ENCODE assay signal across 8 cellular contexts in genomic region chr18:34122724-34123334, GRCh38.
DNase-seq lines count a peak whose midpoint lies in the region; ATAC-seq, FAIRE-seq and TF ChIP-seq lines count a peak whose summit lies in the region.

No MANE protein-coding gene starts in this region.

- H3K36me3 ChIP-seq in sigmoid colon, result no peaks in the 10 kb centered on the region

- no peak overlapping the region for H3K4me3 ChIP-seq in sigmoid colon

- TF ChIP-seq CTCF in sigmoid colon (IDR thresholded peaks at IDR 0.05), result peak; percentile 21 to 81 (median 66)

- H3K9me3 ChIP-seq in sigmoid colon, result no peaks in the 10 kb centered on the region

- H3K4me1 ChIP-seq in sigmoid colon, result no peaks in the 10 kb centered on the region

- no peak for TF ChIP-seq EP300 in sigmoid colon (IDR thresholded peaks at IDR 0.05)

- intact Hi-C loops in sigmoid colon (cut with DNase I), result loop anchor here (10.0 kb wide), 2 partner anchors 202 to 672 kb away; no protein-coding TSS in a partner anchor

- H3K27ac ChIP-seq in sigmoid colon, result no peak overlapping the region

- WGBS in sigmoid colon, 2 donors, result 18 to 30% methylated on average over 4 of the region's 4 CpGs

- no peak for TF ChIP-seq POLR2A in sigmoid colon (IDR thresholded peaks at IDR 0.05)

- no peaks in the 10 kb centered on the region for H3K27me3 ChIP-seq in sigmoid colon

- ATAC-seq in GM18867 (IDR thresholded peaks at IDR 0.05; ENCODE audit: unreplicated experiment) (peak; percentile 98), HG02970 (IDR thresholded peaks at IDR 0.05; ENCODE audit: low FRiP score, unreplicated experiment) (peak; percentile 96)

- peak; percentile 49 for DNase-seq in COLO668 (lab: John Stamatoyannopoulos, UW; ENCODE audit: unreplicated experiment)
- peak; percentile 65 for DNase-seq in NCI-H1694 treated with DMSO at 0.1 percent for 48 hours (lab: John Stamatoyannopoulos, UW)
- DNase-seq in SW480 (ENCODE audit: low spot score), result peak; percentile 36
- DNase-seq in frontal cortex (ENCODE audit: low spot score in 2 of 2), result peak; percentile 9 to 25
- no peak for DNase-seq in sigmoid colon
- no peak for DNase-seq in NCI-H1048 (lab: John Stamatoyannopoulos, UW)

- FAIRE-seq in frontal cortex (lab: Jason Lieb, UNC), result peak; percentile 97

Comparison
In these comparisons a context has a peak if more than half of its experiments do, and no peak if none do; other contexts are left out.
1. DNase-seq: peak in COLO668 (single experiment), NCI-H1694 treated with DMSO at 0.1 percent for 48 hours (single experiment), SW480 (single experiment) and frontal cortex (2 of 2); none in sigmoid colon (single experiment) and NCI-H1048 (single experiment).